8 cellular contexts compared by ENCODE assay signal in the genomic region with DNA sequence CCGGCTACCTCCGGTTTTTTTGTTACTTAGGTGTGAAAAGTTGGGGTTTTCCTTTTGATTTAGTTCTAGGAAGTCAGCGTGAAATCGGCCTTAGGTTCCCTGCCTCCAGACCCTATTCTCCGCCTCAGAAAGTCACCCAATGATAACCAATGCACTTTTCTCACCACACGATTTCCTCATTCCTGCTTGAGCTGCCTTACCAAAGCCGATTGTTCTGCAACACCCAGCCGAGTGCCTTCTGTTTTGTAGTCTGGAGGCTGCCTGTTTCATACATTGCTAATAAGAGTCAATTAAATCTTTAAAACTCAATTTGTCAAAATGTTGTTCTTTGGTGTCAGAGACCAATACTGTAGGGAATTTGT. TPM values are rescaled to one million over a fixed set of nuclear protein-coding genes. Genes with fewer than 3 reads are reported as not detected.
DNase-seq lines count a peak whose midpoint lies in the region; ATAC-seq and TF ChIP-seq lines count a peak whose summit lies in the region.

No MANE protein-coding gene starts in this region.

- in situ Hi-C loops in Panc1 (cut with HindIII; ENCODE audit: low pct_unique_long_range_greater_than_20kb, low sequenced_read_pairs) (no loop called here), GM13976 (cut with MboI; ENCODE audit: low sequenced_read_pairs, unreplicated experiment) (no loop called here)

- intact Hi-C loops in Panc1 (cut with micrococcal nuclease; ENCODE audit: unreplicated experiment), result no loop called here

- H3K4me3 Mint-ChIP-seq in activated CD8-positive, alpha-beta memory T cell treated with anti-CD3 and anti-CD28 coated beads, Interleukin-2, amount 10 ng/mL, durations not matched to agents 7 days and 5 days, result peak overlapping the region; percentile 81
- H3K4me3 Mint-ChIP-seq in stimulated activated naive B cell treated with anti-CD40 and anti-IgM and Interleukin-4, amounts not matched to agents 10 μg/mL and 1 μg/mL and 100 μg/mL, for 72 hours, result peak overlapping the region; percentile 23 to 85

- no peaks in the 10 kb centered on the region for H3K9me3 Mint-ChIP-seq in activated CD8-positive, alpha-beta memory T cell treated with anti-CD3 and anti-CD28 coated beads, Interleukin-2, amount 10 ng/mL, durations not matched to agents 7 days and 5 days (ENCODE audit: low read depth)
- peaks cover 0 to under 1% of the 10 kb centered on the region in 2 donors for H3K9me3 Mint-ChIP-seq in stimulated activated naive B cell treated with anti-CD40 and anti-IgM and Interleukin-4, amounts not matched to agents 10 μg/mL and 1 μg/mL and 100 μg/mL, for 72 hours

- H3K36me3 Mint-ChIP-seq in activated CD8-positive, alpha-beta memory T cell treated with anti-CD3 and anti-CD28 coated beads, Interleukin-2, amount 10 ng/mL, durations not matched to agents 7 days and 5 days, result no peaks in the 10 kb centered on the region
- no peaks in the 10 kb centered on the region for H3K36me3 Mint-ChIP-seq in stimulated activated naive B cell treated with anti-CD40 and anti-IgM and Interleukin-4, amounts not matched to agents 10 μg/mL and 1 μg/mL and 100 μg/mL, for 72 hours

- POLR2A ChIA-PET in Panc1 (lab: Charles Lee), result no interaction called here

- H3K27ac Mint-ChIP-seq in activated CD8-positive, alpha-beta memory T cell treated with anti-CD3 and anti-CD28 coated beads, Interleukin-2, amount 10 ng/mL, durations not matched to agents 7 days and 5 days, result peak overlapping the region; percentile 83
- no peak overlapping the region for H3K27ac Mint-ChIP-seq in stimulated activated naive B cell treated with anti-CD40 and anti-IgM and Interleukin-4, amounts not matched to agents 10 μg/mL and 1 μg/mL and 100 μg/mL, for 72 hours

- no peak for DNase-seq in activated CD8-positive, alpha-beta memory T cell treated with anti-CD3 and anti-CD28 coated beads, Interleukin-2, amount 10 ng/mL, durations not matched to agents 7 days and 5 days
- DNase-seq in activated CD8-positive, alpha-beta memory T cell treated with anti-CD3 and anti-CD28 coated beads, Interleukin-2, amount 50 U/mL, for 48 hours, result no peak
- DNase-seq in Panc1 (ENCODE audit: low read depth, low spot score) (no peak), epithelial cell of proximal tubule (ENCODE audit: low read depth) (no peak), NCI-H2029 (lab: John Stamatoyannopoulos, UW) (no peak), GM13976 (ENCODE audit: low spot score) (no peak), glomerular visceral epithelial cell (ENCODE audit: extremely low spot score) (no peak)
- no peak for DNase-seq in stimulated activated naive B cell treated with anti-CD40 and anti-IgM and Interleukin-4, amounts not matched to agents 10 μg/mL and 1 μg/mL and 100 μg/mL, for 72 hours

- peaks cover 18% of the 10 kb centered on the region for H3K4me1 ChIP-seq in Panc1 (ENCODE audit: control insufficient read depth, insufficient read depth, low read length)

- H3K4me3 ChIP-seq in Panc1 (ENCODE audit: low read depth in 2 of 2, low read length in 2 of 2) (peak overlapping the region; percentile 44 to 68), epithelial cell of proximal tubule (ENCODE audit: low read depth, low read length) (peak overlapping the region; percentile 43)

- no TSS peak for BruUV-seq in Panc1 (replicated peaks; lab: Mats Ljungman, UMichigan)

- no peak for TF ChIP-seq CTCF in Panc1 (IDR thresholded peaks at IDR 0.05)
- no peak for TF ChIP-seq CTCF in epithelial cell of proximal tubule (conservative IDR thresholded peaks at IDR 0.05; ENCODE audit: low read depth, low read length)
- TF ChIP-seq CTCF in GM13976 (IDR thresholded peaks at IDR 0.05; ENCODE audit: borderline replicate concordance, control extremely low read depth, extremely low read depth, insufficient read depth, missing control alignments), result no peak

- H3K9me3 ChIP-seq in Panc1 (ENCODE audit: control insufficient read depth, insufficient read depth, low read depth, low read length), result no peaks in the 10 kb centered on the region

- no peaks in the 10 kb centered on the region for H3K36me3 ChIP-seq in Panc1 (ENCODE audit: control insufficient read depth, insufficient read depth, low read length)

- peaks cover 19% of the 10 kb centered on the region for H3K4me1 Mint-ChIP-seq in activated CD8-positive, alpha-beta memory T cell treated with anti-CD3 and anti-CD28 coated beads, Interleukin-2, amount 10 ng/mL, durations not matched to agents 7 days and 5 days
- peaks cover 10 to 22% of the 10 kb centered on the region in 2 donors for H3K4me1 Mint-ChIP-seq in stimulated activated naive B cell treated with anti-CD40 and anti-IgM and Interleukin-4, amounts not matched to agents 10 μg/mL and 1 μg/mL and 100 μg/mL, for 72 hours

- CTCF ChIA-PET in activated CD8-positive, alpha-beta memory T cell treated with anti-CD3 and anti-CD28 coated beads, Interleukin-2, amount 10 ng/mL, durations not matched to agents 7 days and 5 days (lab: Charles Lee), result interaction anchor here (4.1 kb wide), 1 partner anchor 39 kb away, joined by 15 read pairs; a partner anchor contains a TSS
- CTCF ChIA-PET in Panc1 (lab: Charles Lee), result interaction anchor here (0.6 kb wide), 1 partner anchor 16 kb away, joined by 3 read pairs; no protein-coding TSS in a partner anchor

- peaks cover 29% of the 10 kb centered on the region for H3K27me3 Mint-ChIP-seq in activated CD8-positive, alpha-beta memory T cell treated with anti-CD3 and anti-CD28 coated beads, Interleukin-2, amount 10 ng/mL, durations not matched to agents 7 days and 5 days
- peaks cover 26 to 41% of the 10 kb centered on the region in 2 donors for H3K27me3 Mint-ChIP-seq in stimulated activated naive B cell treated with anti-CD40 and anti-IgM and Interleukin-4, amounts not matched to agents 10 μg/mL and 1 μg/mL and 100 μg/mL, for 72 hours

- peak overlapping the region; percentile 95 for H3K27ac ChIP-seq in Panc1 (ENCODE audit: low read length)

- ATAC-seq in activated CD8-positive, alpha-beta memory T cell treated with anti-CD3 and anti-CD28 coated beads, Interleukin-2, amount 10 ng/mL, durations not matched to agents 7 days and 5 days, result no peak
- no peak for ATAC-seq in Panc1
- ATAC-seq in stimulated activated naive B cell treated with anti-CD40 and anti-IgM and Interleukin-4, amounts not matched to agents 10 μg/mL and 1 μg/mL and 100 μg/mL, for 72 hours (replicated peaks), result no peak

- H3K27me3 ChIP-seq in Panc1 (ENCODE audit: control insufficient read depth, insufficient read depth, low read length), result no peaks in the 10 kb centered on the region

RNA-seq across cellular contexts. Expression of a gene that starts 39.7 kb away (rescaled TPM):
- total RNA-seq in activated CD8-positive, alpha-beta memory T cell treated with anti-CD3 and anti-CD28 coated beads, Interleukin-2, amount 10 ng/mL, durations not matched to agents 7 days and 5 days, result under 1 TPM; 0.75 to 0.76 TPM
- total RNA-seq in Panc1 (2021; ENCODE audit: unreplicated experiment) (11.6 TPM), epithelial cell of proximal tubule (0.14 and 0.58 TPM in 2 replicates)
- polyA plus RNA-seq in Panc1 (2012; ENCODE audit: insufficient read length), result 13.0 TPM
